ENCODE assay signal across 10 cellular contexts in genomic region chr6:125746019-125746414, GRCh38. TPM values are rescaled to one million over a fixed set of nuclear protein-coding genes. Genes with fewer than 3 reads are reported as not detected.
A peak's percentile ranks its signal among the peaks of the same experiment; 100 is the strongest.
DNase-seq lines count a peak whose midpoint lies in the region; ATAC-seq and TF ChIP-seq lines count a peak whose summit lies in the region.
"Had no signal": no experiment of that assay in that cellular context is flagged by ENCODE, and none has a peak within 500 bp of the region (broad histone marks: within the 10 kb centered on the region; RNA-seq: fewer than 3 reads in every experiment).

No MANE protein-coding gene starts in this region.

- no peak for TF ChIP-seq CTCF in heart left ventricle (IDR thresholded peaks at IDR 0.05)
- TF ChIP-seq CTCF in uterus (IDR thresholded peaks at IDR 0.05) = no peak

- H3K27ac ChIP-seq in heart left ventricle = peak overlapping the region; percentile 71 to 99 (median 94)
- peak overlapping the region; percentile 92 for H3K27ac ChIP-seq in caudate nucleus (ENCODE audit: low read depth, low read length)
- H3K27ac ChIP-seq in uterus = peak overlapping the region; percentile 16 to 83
- H3K27ac ChIP-seq: C4-2B had no signal

- H3K4me3 ChIP-seq in heart left ventricle (peak overlapping the region; percentile 56 to 89 (median 79)), uterus (peak overlapping the region; percentile 34 to 71)

- H3K9me3 ChIP-seq in heart left ventricle (no peaks in the 10 kb centered on the region), uterus (no peaks in the 10 kb centered on the region)

- H3K4me1 Mint-ChIP-seq in naive B cell = peaks cover 22 to 30% (median 26%) of the 10 kb centered on the region in 3 donors

- H3K27ac Mint-ChIP-seq in naive B cell = peak overlapping the region in 2 of 6 donors; percentile 33 to 80

- TF ChIP-seq POLR2A in heart left ventricle (IDR thresholded peaks at IDR 0.05) = no peak
- no peak for TF ChIP-seq POLR2A in uterus (IDR thresholded peaks at IDR 0.05)

- no peak for DNase-seq in heart left ventricle
- no peak for DNase-seq in cardiac septum (ENCODE audit: low spot score)
- DNase-seq in caudate nucleus (lab: John Stamatoyannopoulos, UW) = no peak
- DNase-seq in naive B cell = no peak
- DNase-seq in uterus = no peak
- DNase-seq in NCI-H526 treated with DMSO at 0.1 percent for 48 hours (lab: John Stamatoyannopoulos, UW) = no peak
- DNase-seq in anterior cingulate cortex (lab: John Stamatoyannopoulos, UW) = no peak

- H3K4me1 ChIP-seq in heart left ventricle = peaks cover 0 to 52% (median 1%) of the 10 kb centered on the region in 12 donors
- no peaks in the 10 kb centered on the region for H3K4me1 ChIP-seq in uterus

- peaks cover 0 to 8% of the 10 kb centered on the region in 2 donors for H3K36me3 Mint-ChIP-seq in naive B cell

- H3K36me3 ChIP-seq in heart left ventricle (no peaks in the 10 kb centered on the region), uterus (no peaks in the 10 kb centered on the region)

- peaks cover 9 to 29% (median 24%) of the 10 kb centered on the region in 3 donors for H3K27me3 Mint-ChIP-seq in naive B cell

- no peaks in the 10 kb centered on the region for H3K9me3 Mint-ChIP-seq in naive B cell

- H3K27me3 ChIP-seq in heart left ventricle = peaks cover 0 to 66% (median 0%) of the 10 kb centered on the region in 9 donors
- peaks cover 0 to 9% of the 10 kb centered on the region in 2 donors for H3K27me3 ChIP-seq in uterus

- ATAC-seq in heart left ventricle (no peak), naive B cell (ENCODE audit: low read depth in 2 of 2) (no peak), GM19397 (IDR thresholded peaks at IDR 0.05; ENCODE audit: unreplicated experiment) (no peak)

- 43 to 61% (median 51%) methylated on average over 5 of the region's 5 CpGs for WGBS in heart left ventricle, 4 donors

- intact Hi-C loops in heart left ventricle (cut with DNase I) (loop anchor here (5.0 to 10.0 kb wide), 7 partner anchors 74 to 384 kb away; no protein-coding TSS in a partner anchor), cardiac septum (cut with DNase I) (loop anchor here (5.0 kb wide), 2 partner anchors 159 to 384 kb away; no protein-coding TSS in a partner anchor), uterus (cut with DNase I; ENCODE audit: low total_unique reads) (no loop called here)

- H3K4me3 Mint-ChIP-seq in naive B cell = peak overlapping the region; percentile 83 to 98 (median 92)

RNA-seq across cellular contexts. Expression of gene HEY2, which starts 3.4 kb away (rescaled TPM):
- total RNA-seq in heart left ventricle = 10 to 100 TPM; 29.2 to 50.9 (median 40.6) TPM
- polyA plus RNA-seq in heart left ventricle = 10 to 100 TPM; 19.9 to 21.4 TPM
- total RNA-seq in cardiac septum = 12.3 TPM
- polyA plus RNA-seq in naive B cell (ENCODE audit: low read depth in 6 of 6) = under 1 TPM in 3 of 6 donors, not detected in 3; 0.17 to 0.48 (median 0.29) TPM
- 1 to 10 TPM in 3 of 4 donors, under 1 TPM in 1; under 0.01 to 9.3 (median 6.9) TPM for total RNA-seq in uterus
- total RNA-seq: renal cortical epithelial cell had no signal

RNA-seq across cellular contexts. Expression of gene NCOA7, which starts 44.7 kb away (rescaled TPM):
- 10 to 100 TPM in 3 of 9 donors, 1 to 10 TPM in 6; 6.4 to 23.1 (median 9.9) TPM for total RNA-seq in heart left ventricle
- polyA plus RNA-seq in heart left ventricle = 1 to 10 TPM; 3.8 to 6.4 TPM
- 10.3 TPM for total RNA-seq in cardiac septum
- polyA plus RNA-seq in naive B cell (ENCODE audit: low read depth in 6 of 6) = 10 to 100 TPM in 1 of 6 donors, 1 to 10 TPM in 5; 1.6 to 10.9 (median 8.4) TPM
- total RNA-seq in uterus = 10 to 100 TPM; 17.9 to 72.8 (median 40.6) TPM
